ENCODE assay signal across 1 cellular context in genomic region chr1:1122078-1122811, GRCh38.
TF ChIP-seq lines count a peak whose summit lies in the region.

No MANE protein-coding gene starts in this region.

TF ChIP-seq in HepG2, 621 proteins besides CTCF, POLR2A, EP300 and RAD21 (continued from another document and continues in another):
- TF ChIP-seq ZNF616 (CRISPR knock-in tag; IDR thresholded peaks at IDR 0.05; ENCODE audit: low read depth) (0 out of 2 replicates have a peak, but pooled peaks have one; percentile 39), FOXK1 (CRISPR knock-in tag; IDR thresholded peaks at IDR 0.05; ENCODE audit: borderline replicate concordance, low read depth) (no peak), TOE1 (CRISPR knock-in tag; IDR thresholded peaks at IDR 0.05) (no peak), MEIS1 (CRISPR knock-in tag; IDR thresholded peaks at IDR 0.05; ENCODE audit: borderline replicate concordance) (no peak), SALL1 (CRISPR knock-in tag; IDR thresholded peaks at IDR 0.05) (peak; percentile 63; the same call in 1 of the 2 replicates), ZNF343 (CRISPR knock-in tag; IDR thresholded peaks at IDR 0.05) (no peak), MBD4 (IDR thresholded peaks at IDR 0.05; ENCODE audit: borderline replicate concordance, low read length) (no peak), CEBPB (IDR thresholded peaks at IDR 0.05; ENCODE audit: borderline replicate concordance, low read depth, low read length) (no peak), ZFP1 (CRISPR knock-in tag; IDR thresholded peaks at IDR 0.05) (0 out of 2 replicates have a peak, but pooled peaks have one; percentile 19), AKNA (CRISPR knock-in tag; IDR thresholded peaks at IDR 0.05; ENCODE audit: borderline replicate concordance) (no peak), LCORL (IDR thresholded peaks at IDR 0.05) (no peak), LCORL (CRISPR knock-in tag; IDR thresholded peaks at IDR 0.05) (no peak), TBX2 (CRISPR knock-in tag; IDR thresholded peaks at IDR 0.05; ENCODE audit: borderline replicate concordance) (peak; percentile 15; the same call in 1 of the 2 replicates), SIX1 (CRISPR knock-in tag; IDR thresholded peaks at IDR 0.05; ENCODE audit: borderline replicate concordance) (no peak), THAP9 (CRISPR knock-in tag; IDR thresholded peaks at IDR 0.05; ENCODE audit: borderline replicate concordance) (no peak; the same call in 1 of the 2 replicates), ZSCAN31 (CRISPR knock-in tag; IDR thresholded peaks at IDR 0.05; ENCODE audit: low read depth) (0 out of 2 replicates have a peak, but pooled peaks have one; percentile 20), HNF4G (IDR thresholded peaks at IDR 0.05; ENCODE audit: borderline replicate concordance, low read depth, low read length) (no peak), HNF4G (CRISPR knock-in tag; IDR thresholded peaks at IDR 0.05; ENCODE audit: borderline replicate concordance, low read depth) (no peak), DR1 (CRISPR knock-in tag; IDR thresholded peaks at IDR 0.05) (no peak), ZNF772 (CRISPR knock-in tag; IDR thresholded peaks at IDR 0.05) (peak; percentile 75), HOXA3 (CRISPR knock-in tag; IDR thresholded peaks at IDR 0.05) (0 out of 2 replicates have a peak, but pooled peaks have one; percentile 50), ZNF12 (CRISPR knock-in tag; IDR thresholded peaks at IDR 0.05) (no peak), ZNF142 (CRISPR knock-in tag; IDR thresholded peaks at IDR 0.05) (peak; percentile 74; the same call in 1 of the 2 replicates), SYNCRIP (IDR thresholded peaks at IDR 0.05; ENCODE audit: insufficient read depth, low read depth, low read length) (no peak), SMYD3 (CRISPR knock-in tag; IDR thresholded peaks at IDR 0.05) (no peak), HNRNPL (IDR thresholded peaks at IDR 0.05; ENCODE audit: low read depth, low read length) (peak; percentile 92), IRF9 (CRISPR knock-in tag; IDR thresholded peaks at IDR 0.05; ENCODE audit: borderline replicate concordance) (no peak), ZNF10 (CRISPR knock-in tag; IDR thresholded peaks at IDR 0.05; ENCODE audit: borderline replicate concordance, low read depth) (no peak), ZNF207 (IDR thresholded peaks at IDR 0.05; ENCODE audit: borderline replicate concordance) (no peak), BRCA1 (CRISPR knock-in tag; IDR thresholded peaks at IDR 0.05) (no peak), ZNF333 (CRISPR knock-in tag; IDR thresholded peaks at IDR 0.05; ENCODE audit: borderline replicate concordance) (no peak), PAWR (CRISPR knock-in tag; IDR thresholded peaks at IDR 0.05; ENCODE audit: borderline replicate concordance) (no peak), KDM1A (CRISPR knock-in tag; IDR thresholded peaks at IDR 0.05) (no peak), RARG (CRISPR knock-in tag; IDR thresholded peaks at IDR 0.05; ENCODE audit: low read depth) (no peak), ZFP82 (CRISPR knock-in tag; IDR thresholded peaks at IDR 0.05; ENCODE audit: borderline replicate concordance) (no peak), ZNF660 (CRISPR knock-in tag; IDR thresholded peaks at IDR 0.05; ENCODE audit: borderline replicate concordance, low read depth) (no peak), NFYC (CRISPR knock-in tag; IDR thresholded peaks at IDR 0.05) (no peak), ARID4A (CRISPR knock-in tag; IDR thresholded peaks at IDR 0.05; ENCODE audit: borderline replicate concordance) (no peak; the same call in 1 of the 2 replicates), ZNF235 (CRISPR knock-in tag; IDR thresholded peaks at IDR 0.05; ENCODE audit: borderline replicate concordance) (no peak; the same call in 1 of the 2 replicates), PBX3 (CRISPR knock-in tag; IDR thresholded peaks at IDR 0.05; ENCODE audit: borderline replicate concordance) (peak; percentile 59; the same call in 1 of the 2 replicates), RBAK (CRISPR knock-in tag; IDR thresholded peaks at IDR 0.05) (no peak), ZNF704 (CRISPR knock-in tag; IDR thresholded peaks at IDR 0.05; ENCODE audit: borderline replicate concordance) (no peak)
